Comparison of ENCODE assay signal across 1 cellular context in genomic region chr14:63468273-63468672, GRCh38.
TF ChIP-seq lines count a peak whose summit lies in the region.

No MANE protein-coding gene starts in this region.

TF ChIP-seq in GM12878, 131 proteins besides CTCF, POLR2A, EP300 and RAD21:
- TF ChIP-seq CREM (IDR thresholded peaks at IDR 0.05; ENCODE audit: low read depth) = peak; percentile 59; the same call in 1 of the 2 replicates
- peak; percentile 95 for TF ChIP-seq JUNB (IDR thresholded peaks at IDR 0.05)
- no peak for TF ChIP-seq SUPT20H (IDR thresholded peaks at IDR 0.05; ENCODE audit: borderline replicate concordance, control insufficient read depth, low read depth, low read length)
- 0 out of 2 replicates have a peak, but pooled peaks have one; percentile 23 for TF ChIP-seq EED (IDR thresholded peaks at IDR 0.05; ENCODE audit: low read depth)
- TF ChIP-seq NBN (IDR thresholded peaks at IDR 0.05) = peak; percentile 19; the same call in 1 of the 2 replicates
- peak; percentile 57; the same call in 1 of the 2 replicates for TF ChIP-seq IRF4 (IDR thresholded peaks at IDR 0.05; ENCODE audit: low read depth, low read length)
- no peak for TF ChIP-seq POLR2AphosphoS5 (IDR thresholded peaks at IDR 0.05; ENCODE audit: low read length)
- TF ChIP-seq NFIC (IDR thresholded peaks at IDR 0.05; ENCODE audit: low read depth, low read length) = peak; percentile 66; the same call in 1 of the 2 replicates
- TF ChIP-seq ESRRA (IDR thresholded peaks at IDR 0.05; ENCODE audit: low read length) = no peak; the same call in 1 of the 2 replicates
- TF ChIP-seq RELB (IDR thresholded peaks at IDR 0.05; ENCODE audit: low read depth) = 0 out of 2 replicates have a peak, but pooled peaks have one; percentile 14
- peak; percentile 50 for TF ChIP-seq ATF7 (IDR thresholded peaks at IDR 0.05; ENCODE audit: low read depth)
- 0 out of 2 replicates have a peak, but pooled peaks have one; percentile 50 for TF ChIP-seq ATF2 (IDR thresholded peaks at IDR 0.05; ENCODE audit: low read length)
- TF ChIP-seq JUND (IDR thresholded peaks at IDR 0.05; ENCODE audit: low read depth, low read length) = no peak
- 0 out of 4 replicates have a peak, but pooled peaks of 1 of the 2 experiments have one; percentile 15 for TF ChIP-seq ETV6 (conservative IDR thresholded peaks at IDR 0.05 in 1 of 2, IDR thresholded peaks at IDR 0.05 in 1 of 2; ENCODE audit: borderline replicate concordance in 1 of 2, low read depth in 1 of 2)
- TF ChIP-seq BACH1 (IDR thresholded peaks at IDR 0.05; ENCODE audit: borderline replicate concordance) = peak; percentile 88
- TF ChIP-seq NR2F1 (conservative IDR thresholded peaks at IDR 0.05) = peak; percentile 35; the same call in 1 of the 2 replicates
- peak; percentile 42; the same call in 1 of the 2 replicates for TF ChIP-seq PKNOX1 (IDR thresholded peaks at IDR 0.05)
